Comparison of ENCODE assay signal across 14 cellular contexts in the genomic region with DNA sequence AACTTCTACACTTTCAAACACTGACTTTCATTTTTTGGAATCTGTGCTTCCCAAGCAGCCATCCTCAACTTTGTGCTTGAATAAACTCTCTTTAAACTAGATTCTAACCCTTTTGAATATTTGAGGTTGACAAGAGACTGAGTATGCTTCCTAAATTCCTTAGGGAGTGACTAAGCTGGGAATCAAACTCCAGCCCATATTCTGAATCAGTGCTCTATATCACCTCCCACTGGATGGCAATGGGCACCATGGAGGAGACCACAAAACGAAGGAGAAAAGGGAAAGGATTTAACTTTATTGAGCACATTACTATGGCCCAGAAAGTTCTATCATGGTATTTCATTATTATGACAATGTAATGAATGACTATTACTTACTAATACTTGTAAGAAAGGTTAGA. TPM values are rescaled to one million over a fixed set of nuclear protein-coding genes. Genes with fewer than 3 reads are reported as not detected.
A peak's percentile ranks its signal among the peaks of the same experiment; 100 is the strongest.
DNase-seq lines count a peak whose midpoint lies in the region; ATAC-seq, FAIRE-seq and TF ChIP-seq lines count a peak whose summit lies in the region.
"Had no signal": no experiment of that assay in that cellular context is flagged by ENCODE, and none has a peak within 500 bp of the region (broad histone marks: within the 10 kb centered on the region; RNA-seq: fewer than 3 reads in every experiment).

No MANE protein-coding gene starts in this region.

- H3K9ac ChIP-seq in K562 (ENCODE audit: insufficient read depth in 1 of 2, low read depth in 2 of 2, low read length in 2 of 2) = no peak overlapping the region

- no peak overlapping the region for H3K4me3 Mint-ChIP-seq in activated naive CD4-positive, alpha-beta T cell treated with anti-CD3 and anti-CD28 coated beads for 36 hours

- CTCF ChIA-PET in K562 (lab: Yijun Ruan, JAX; ENCODE audit: low intra/inter-chr PET ratio) = no interaction called here
- CTCF ChIA-PET in activated naive CD4-positive, alpha-beta T cell treated with anti-CD3 and anti-CD28 coated beads for 36 hours (lab: Charles Lee) = no interaction called here

- no peak for TF ChIP-seq POLR2A in K562 (conservative IDR thresholded peaks at IDR 0.05)

- TF ChIP-seq EP300 in Ishikawa (IDR thresholded peaks at IDR 0.05; ENCODE audit: borderline replicate concordance) (no peak), K562 (IDR thresholded peaks at IDR 0.05; ENCODE audit: low read length) (no peak)

- no peaks in the 10 kb centered on the region for H3K36me3 ChIP-seq in K562 (ENCODE audit: control insufficient read depth, insufficient read depth, low read length)
- H3K36me3 ChIP-seq: left ventricle myocardium inferior had no signal

- intact Hi-C loops in K562 (cut with micrococcal nuclease) = loop anchor here (5.0 kb wide), 1 partner anchor 79 kb away; no protein-coding TSS in a partner anchor
- intact Hi-C loops in activated naive CD4-positive, alpha-beta T cell treated with anti-CD3 and anti-CD28 coated beads for 36 hours (cut with micrococcal nuclease) = no loop called here

- H3K27me3 Mint-ChIP-seq in activated naive CD4-positive, alpha-beta T cell treated with anti-CD3 and anti-CD28 coated beads for 36 hours (ENCODE audit: low read depth) = peaks cover 15% of the 10 kb centered on the region

- no peaks in the 10 kb centered on the region for H3K9me1 ChIP-seq in K562 (ENCODE audit: control insufficient read depth, insufficient read depth, low read length)

- no peaks in the 10 kb centered on the region for H3K9me3 Mint-ChIP-seq in activated naive CD4-positive, alpha-beta T cell treated with anti-CD3 and anti-CD28 coated beads for 36 hours

- no peaks in the 10 kb centered on the region for H3K36me3 Mint-ChIP-seq in activated naive CD4-positive, alpha-beta T cell treated with anti-CD3 and anti-CD28 coated beads for 36 hours (ENCODE audit: low read depth)

- in situ Hi-C loops in K562 (cut with MboI) = no loop called here

- no peak for DNase-seq in AG09319 (ENCODE audit: extremely low read depth, low read depth)
- DNase-seq in K562 (ENCODE audit: extremely low read depth in 1 of 4, low spot score in 3 of 4) = no peak
- peak; percentile 75 for DNase-seq in kidney tubule cell (ENCODE audit: low spot score)
- no peak for DNase-seq in left lobe of liver (ENCODE audit: low spot score)
- no peak for DNase-seq in NCI-H1417 (lab: John Stamatoyannopoulos, UW)
- DNase-seq in activated naive CD4-positive, alpha-beta T cell treated with anti-CD3 and anti-CD28 coated beads for 36 hours = no peak
- DNase-seq: activated CD4-positive, alpha-beta T cell treated with anti-CD3 and anti-CD28 coated beads for 4 hours; left ventricle myocardium inferior; NCI-H1436 had no signal

- ATAC-seq in K562 (peak; percentile 48; the same call in 1 of the 3 replicates), GM18861 (IDR thresholded peaks at IDR 0.05; ENCODE audit: unreplicated experiment) (no peak), left lobe of liver (no peak)

- no peaks in the 10 kb centered on the region for H3K79me2 ChIP-seq in K562 (ENCODE audit: control insufficient read depth, insufficient read depth, low read length)

- 7% methylated on average over 1 of the region's 1 CpG for WGBS in K562 (ENCODE audit: insufficient coverage, low coverage, missing lambda C conversion rate)

- TF ChIP-seq CTCF in AG09319 (IDR thresholded peaks at IDR 0.05; ENCODE audit: low read depth, low read length) (peak; percentile 36), K562 (IDR thresholded peaks at IDR 0.05 in 2 of 3, conservative IDR thresholded peaks at IDR 0.05 in 1 of 3; ENCODE audit: insufficient read depth in 2 of 3, low read depth in 1 of 3, low read length in 3 of 3) (peak in 1 of 3 experiments; percentile 25; a peak in 1 of 6 replicates)

- no peak overlapping the region for H3K27ac Mint-ChIP-seq in activated naive CD4-positive, alpha-beta T cell treated with anti-CD3 and anti-CD28 coated beads for 36 hours

- H3K4me2 ChIP-seq in K562 (ENCODE audit: insufficient read depth, low read length) = no peak overlapping the region

- H3K9me3 ChIP-seq in K562 (replicated peaks; ENCODE audit: control insufficient read depth, insufficient read depth, low read depth, low read length) = no peaks in the 10 kb centered on the region
- H3K9me3 ChIP-seq: left ventricle myocardium inferior had no signal

- H3K4me3 ChIP-seq in K562 = no peak overlapping the region
- H3K4me3 ChIP-seq: left ventricle myocardium inferior, SK-N-MC had no signal

- H3K4me1 Mint-ChIP-seq in activated naive CD4-positive, alpha-beta T cell treated with anti-CD3 and anti-CD28 coated beads for 36 hours (ENCODE audit: low read depth) = peaks cover 11% of the 10 kb centered on the region

- FAIRE-seq in K562 (lab: Jason Lieb, UNC) = no peak
- FAIRE-seq: colon, frontal cortex had no signal

- POLR2A ChIA-PET in K562 (lab: Yijun Ruan, JAX) = interaction anchor here (1.7 kb wide), 1 partner anchor 12 kb away, joined by 8 read pairs; no protein-coding TSS in a partner anchor

- H3K27ac ChIP-seq in K562 (ENCODE audit: extremely low read depth, low read depth, low read length) = no peak overlapping the region
- H3K27ac ChIP-seq: left ventricle myocardium inferior, SK-N-MC had no signal

- H3K27me3 ChIP-seq in K562 (ENCODE audit: control insufficient read depth in 2 of 2, insufficient read depth in 2 of 2, low read length in 2 of 2) = peaks cover 4 to 6% of the 10 kb centered on the region in 2 experiments; a peak in 2 of 5 replicates

- no peaks in the 10 kb centered on the region for H3K4me1 ChIP-seq in K562 (replicated peaks in 1 of 2; ENCODE audit: control insufficient read depth in 2 of 2, insufficient read depth in 2 of 2, low read length in 2 of 2)

- H2AFZ ChIP-seq in K562 (ENCODE audit: low read depth, low read length) = no peak overlapping the region

- no peaks in the 10 kb centered on the region for H4K20me1 ChIP-seq in K562 (replicated peaks; ENCODE audit: control insufficient read depth, insufficient read depth, low read length)

- no TSS peak for BruUV-seq in K562 (replicated peaks; lab: Mats Ljungman, UMichigan)

- TF ChIP-seq RAD21 in Ishikawa (IDR thresholded peaks at IDR 0.05; ENCODE audit: low read depth) (0 out of 2 replicates have a peak, but pooled peaks have one; percentile 6), K562 (CRISPR knock-in tag; conservative IDR thresholded peaks at IDR 0.05 in 1 of 2, IDR thresholded peaks at IDR 0.05 in 1 of 2) (no peak)

TF ChIP-seq in Ishikawa, 13 proteins besides CTCF, POLR2A, EP300 and RAD21 (continues in another document):
- TF ChIP-seq USF1 (IDR thresholded peaks at IDR 0.05) = no peak
- no peak for TF ChIP-seq FOXM1 (IDR thresholded peaks at IDR 0.05; ENCODE audit: borderline replicate concordance, low read depth)
- TF ChIP-seq TAF1 (IDR thresholded peaks at IDR 0.05; ENCODE audit: low read depth) = no peak
- no peak for TF ChIP-seq NFIC (IDR thresholded peaks at IDR 0.05)
- TF ChIP-seq MAX (IDR thresholded peaks at IDR 0.05) = no peak
- TF ChIP-seq TEAD4 (IDR thresholded peaks at IDR 0.05) = no peak

RNA-seq across cellular contexts. Expression of gene SLC26A4, which starts 17.2 kb away (rescaled TPM):
- total RNA-seq in K562 (2011; cell fraction: chromatin; rRNA removed; ENCODE audit: low replicate concordance) = 0.23 and 1.2 TPM in 2 replicates
- total RNA-seq in K562 (2011; cell fraction: nucleolus; rRNA removed) = 0.26 and 0.33 TPM in 2 replicates
- 0.22 and 0.92 TPM in 2 replicates for total RNA-seq in K562 (2011; cell fraction: nucleoplasm; rRNA removed)
- total RNA-seq in K562 (2014; rRNA removed) (0.09 and 0.29 TPM in 2 replicates), K562 (2014; rRNA removed; fragmentation: Illumina TruSeq; extraction: Trizol) (0.26 and 0.33 TPM in 2 replicates), K562 (2015; rRNA removed; fragmentation: Illumina TruSeq; extraction: Trizol) (0.11 and 0.43 TPM in 2 replicates), K562 (2021) (0.54 and 0.55 TPM in 2 replicates), left lobe of liver (not detected)
- polyA plus RNA-seq in K562 (2011; rRNA removed) (0.37 and 0.54 TPM in 2 replicates), K562 (2014; fragmentation: Illumina TruSeq; extraction: Trizol) (0.22 and 0.28 TPM in 2 replicates), K562 (2014; fragmentation: Nextera tagmentation; extraction: Ambion mirVana) (under 1 TPM; 0.10 to 0.18 TPM), K562 (2014; rRNA removed) (0.27 and 1.2 TPM in 2 replicates)
- 0.13 and 0.16 TPM in 2 replicates for polyA plus RNA-seq in K562 (2011; cell fraction: cytosol; rRNA removed)
- 0.24 and 0.28 TPM in 2 replicates for polyA plus RNA-seq in K562 (2011; cell fraction: nucleus; rRNA removed)
- polyA plus RNA-seq in K562 (2012) = 0.29 and 0.38 TPM in 2 replicates
- polyA minus RNA-seq in K562 (2011; rRNA and poly(A)+ RNA removed) = 0.81 and 0.96 TPM in 2 replicates
- 1.3 TPM in 1 of 2 replicates, not detected in the other for polyA minus RNA-seq in K562 (2011; cell fraction: cytosol; rRNA and poly(A)+ RNA removed)
- 0.33 TPM in 1 of 2 replicates, not detected in the other for polyA minus RNA-seq in K562 (2011; cell fraction: nucleus; rRNA and poly(A)+ RNA removed)
- total RNA-seq in activated naive CD4-positive, alpha-beta T cell treated with anti-CD3 and anti-CD28 coated beads for 36 hours = 1 to 10 TPM in 1 of 2 experiments, under 1 TPM in 1; 0.74 to 1.3 TPM
